11 cellular contexts compared by ENCODE assay signal in the genomic region with DNA sequence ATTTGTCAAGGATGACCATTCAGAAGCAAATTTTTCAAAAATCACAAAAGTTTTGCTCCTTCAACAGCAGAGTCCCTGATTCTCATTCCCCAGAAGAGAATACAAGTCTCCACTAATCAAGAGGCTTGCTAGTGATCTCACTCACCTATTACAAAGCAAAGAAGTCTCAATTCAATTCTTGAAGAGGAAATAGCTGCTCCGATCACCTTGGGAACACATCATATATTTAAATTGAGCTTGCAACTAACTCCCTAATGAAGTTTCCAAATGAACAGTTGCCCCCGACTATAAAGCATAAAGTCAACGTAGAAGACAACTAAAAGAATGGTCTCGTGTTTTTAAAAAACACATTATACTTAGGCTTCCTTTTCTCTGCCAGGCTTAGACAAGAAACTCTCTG. TPM values are rescaled to one million over a fixed set of nuclear protein-coding genes. Genes with fewer than 3 reads are reported as not detected.
DNase-seq lines count a peak whose midpoint lies in the region; ATAC-seq, FAIRE-seq and TF ChIP-seq lines count a peak whose summit lies in the region.
"Had no signal": no experiment of that assay in that cellular context is flagged by ENCODE, and none has a peak within 500 bp of the region (broad histone marks: within the 10 kb centered on the region; RNA-seq: fewer than 3 reads in every experiment).

No MANE protein-coding gene starts in this region.

- POLR2A ChIA-PET in HepG2 (lab: Yijun Ruan, JAX), result interaction anchor here (1.1 to 1.8 kb wide), 2 partner anchors 21 to 113 kb away, joined by 4 to 5 read pairs; no protein-coding TSS in a partner anchor

- TF ChIP-seq EP300 in HepG2 (IDR thresholded peaks at IDR 0.05; ENCODE audit: low read depth in 2 of 2, low read length in 2 of 2) (no peak), HepG2 (CRISPR knock-in tag; IDR thresholded peaks at IDR 0.05; ENCODE audit: borderline replicate concordance) (no peak), stomach (IDR thresholded peaks at IDR 0.05) (no peak)

- H3K36me3 ChIP-seq in brain microvascular endothelial cell (replicated peaks), result no peaks in the 10 kb centered on the region
- H3K36me3 ChIP-seq in HepG2 (replicated peaks in 1 of 2; ENCODE audit: control insufficient read depth in 1 of 2, insufficient read depth in 2 of 2, low read length in 2 of 2), result no peaks in the 10 kb centered on the region
- no peaks in the 10 kb centered on the region for H3K36me3 ChIP-seq in stomach

- H3K79me2 ChIP-seq in HepG2 (ENCODE audit: insufficient read depth, low read length), result peaks cover 61% of the 10 kb centered on the region

- no TSS peak for BruUV-seq in HepG2 (replicated peaks; lab: Mats Ljungman, UMichigan)

- in situ Hi-C loops in brain microvascular endothelial cell (cut with HindIII; ENCODE audit: low pct_ligation_motif_present, low sequenced_read_pairs), result loop anchor here (10.0 kb wide), 1 partner anchor 250 kb away; no protein-coding TSS in a partner anchor
- in situ Hi-C loops in HepG2 (cut with HindIII; ENCODE audit: extremely low pct_ligation_motif_present, low pct_unique_long_range_greater_than_20kb), result loop anchor here (10.0 kb wide), 1 partner anchor 110 kb away; no protein-coding TSS in a partner anchor

- H3K4me1 ChIP-seq in HepG2 (ENCODE audit: insufficient read depth, low read length) (peaks cover 62% of the 10 kb centered on the region), stomach (peaks cover 9 to 68% (median 40%) of the 10 kb centered on the region in 4 donors)

- no peak for TF ChIP-seq POLR2A in HepG2 (IDR thresholded peaks at IDR 0.05; ENCODE audit: insufficient read depth in 1 of 2, low read depth in 2 of 2, low read length in 2 of 2)
- no peak for TF ChIP-seq POLR2A in stomach (IDR thresholded peaks at IDR 0.05)

- TF ChIP-seq RAD21 in HepG2 (CRISPR knock-in tag; IDR thresholded peaks at IDR 0.05), result no peak

- H3K27me3 ChIP-seq in brain microvascular endothelial cell (replicated peaks), result no peaks in the 10 kb centered on the region
- H3K27me3 ChIP-seq in HepG2 (ENCODE audit: control insufficient read depth in 1 of 2, insufficient read depth in 2 of 2, low read length in 2 of 2), result no peaks in the 10 kb centered on the region; a peak in 1 of 5 replicates
- peaks cover 0 to 16% (median 3%) of the 10 kb centered on the region in 3 donors for H3K27me3 ChIP-seq in stomach

- no peak for FAIRE-seq in HepG2 (lab: Jason Lieb, UNC)
- FAIRE-seq: GM12878 had no signal

- intact Hi-C loops in HepG2 (cut with micrococcal nuclease; ENCODE audit: unreplicated experiment) (loop anchor here (5.0 kb wide), 4 partner anchors 38 to 257 kb away; no protein-coding TSS in a partner anchor), stomach (cut with DNase I; ENCODE audit: low total_unique reads) (no loop called here)

- DNase-seq in NCI-H2107 treated with DMSO at 0.1 percent for 48 hours (lab: John Stamatoyannopoulos, UW; ENCODE audit: unreplicated experiment) (peak; percentile 41), NCI-H2107 (lab: John Stamatoyannopoulos, UW) (no peak), brain microvascular endothelial cell (no peak), HepG2 (ENCODE audit: low spot score) (no peak), stomach (no peak), middle frontal gyrus (ENCODE audit: extremely low spot score, low spot score) (no peak), omental fat pad (ENCODE audit: low spot score) (no peak)
- DNase-seq: HFFc6 had no signal

- TF ChIP-seq CTCF in brain microvascular endothelial cell (IDR thresholded peaks at IDR 0.05; ENCODE audit: low read depth, low read length, missing control alignments) (no peak), HepG2 (CRISPR knock-in tag; IDR thresholded peaks at IDR 0.05) (no peak), stomach (IDR thresholded peaks at IDR 0.05) (no peak), omental fat pad (IDR thresholded peaks at IDR 0.05) (no peak)

- H3K27ac ChIP-seq in brain microvascular endothelial cell (no peak overlapping the region), HepG2 (ENCODE audit: extremely low read length, insufficient read depth, low read length) (no peak overlapping the region), stomach (peak overlapping the region in 4 of 5 donors; percentile 89 to 97 (median 93))

- H3K9me3 ChIP-seq in HepG2 (ENCODE audit: low read length) (no peaks in the 10 kb centered on the region), stomach (no peaks in the 10 kb centered on the region)

- peak overlapping the region; percentile 82 for H3K4me2 ChIP-seq in HepG2 (ENCODE audit: low read depth, low read length)

- no peak for ATAC-seq in HepG2
- no peak for ATAC-seq in GM18907 (IDR thresholded peaks at IDR 0.05; ENCODE audit: unreplicated experiment)
- ATAC-seq in omental fat pad (ENCODE audit: low FRiP score), result no peak
- ATAC-seq: esophagus mucosa, GM12878 had no signal

- 39% methylated on average over 4 of the region's 4 CpGs for WGBS in HepG2 (ENCODE audit: low lambda C conversion rate)
- WGBS in stomach, 5 donors, result 11 to 22% (median 17%) methylated on average over 4 of the region's 4 CpGs

- H3K9ac ChIP-seq in HepG2 (ENCODE audit: insufficient read depth, low read depth, low read length), result peak overlapping the region; percentile 87

- CTCF ChIA-PET in HepG2 (lab: Yijun Ruan, JAX; ENCODE audit: low intra/inter-chr PET ratio, low total read pairs), result no interaction called here

- H3K4me3 ChIP-seq in brain microvascular endothelial cell (ENCODE audit: low read depth, low read length) (peak overlapping the region; percentile 3), HepG2 (replicated peaks in 1 of 3; ENCODE audit: insufficient read depth in 1 of 3, low read depth in 2 of 3, low read length in 3 of 3) (peak overlapping the region; percentile 91 to 96 (median 93); a peak in 5 of 6 replicates), stomach (peak overlapping the region; percentile 69 to 92 (median 88))
- H3K4me3 ChIP-seq: GM12878 had no signal

- no peak overlapping the region for H2AFZ ChIP-seq in HepG2 (ENCODE audit: low read length)

- H4K20me1 ChIP-seq in HepG2 (ENCODE audit: insufficient read depth, low read length), result no peaks in the 10 kb centered on the region; the same call in none of the 2 replicates

TF ChIP-seq in HepG2, 621 proteins besides CTCF, POLR2A, EP300 and RAD21 (continues in another document):
- no peak for TF ChIP-seq ZNF766 (CRISPR knock-in tag; IDR thresholded peaks at IDR 0.05; ENCODE audit: borderline replicate concordance)
- no peak for TF ChIP-seq ZNF317 (CRISPR knock-in tag; IDR thresholded peaks at IDR 0.05)
- TF ChIP-seq ZNF33A (CRISPR knock-in tag; IDR thresholded peaks at IDR 0.05; ENCODE audit: borderline replicate concordance), result no peak
- TF ChIP-seq FOXK1 (CRISPR knock-in tag; IDR thresholded peaks at IDR 0.05; ENCODE audit: borderline replicate concordance, low read depth), result no peak
- no peak for TF ChIP-seq CHD4 (IDR thresholded peaks at IDR 0.05; ENCODE audit: borderline replicate concordance, low read length)
- no peak for TF ChIP-seq ZNF841 (CRISPR knock-in tag; IDR thresholded peaks at IDR 0.05; ENCODE audit: borderline replicate concordance)
- no peak for TF ChIP-seq THAP8 (CRISPR knock-in tag; IDR thresholded peaks at IDR 0.05; ENCODE audit: borderline replicate concordance)

RNA-seq across cellular contexts. Expression of gene LIFR, which starts 1.6 kb away (rescaled TPM):
- total RNA-seq in HepG2 (2016; rRNA removed; fragmentation: Illumina TruSeq; extraction: Trizol) (20.1 and 25.2 TPM in 2 replicates), stomach (100 to 1,000 TPM in 2 of 5 donors, 10 to 100 TPM in 3; 15.2 to 259 (median 86.2) TPM), omental fat pad (100 to 1,000 TPM in 3 of 4 donors, 10 to 100 TPM in 1; 95.9 to 388 (median 126) TPM)
- 58.4 and 67.4 TPM in 2 replicates for total RNA-seq in HepG2 (2016; cell fraction: cytosol; rRNA removed; fragmentation: Illumina TruSeq; extraction: Trizol; ENCODE audit: low read depth)
- total RNA-seq in HepG2 (2016; cell fraction: insoluble cytoplasmic fraction; rRNA removed; fragmentation: Illumina TruSeq; extraction: Trizol), result 20.0 and 23.0 TPM in 2 replicates
- 31.5 and 38.0 TPM in 2 replicates for total RNA-seq in HepG2 (2016; cell fraction: membrane; rRNA removed; fragmentation: Illumina TruSeq; extraction: Trizol)
- 39.8 and 44.4 TPM in 2 replicates for total RNA-seq in HepG2 (2016; cell fraction: nucleus; rRNA removed; fragmentation: Illumina TruSeq; extraction: Trizol)
- polyA plus RNA-seq in HepG2 (2011; rRNA removed) (5.0 and 6.3 TPM in 2 replicates), stomach (1 to 10 TPM; 6.2 to 7.7 (median 6.6) TPM)
- polyA plus RNA-seq in HepG2 (2011; cell fraction: cytosol; rRNA removed), result 1.9 and 3.2 TPM in 2 replicates
- polyA plus RNA-seq in HepG2 (2011; cell fraction: nucleus; rRNA removed), result 6.5 and 8.0 TPM in 2 replicates
- polyA plus RNA-seq in HepG2 (2012), result 7.6 and 12.3 TPM in 2 replicates
- polyA plus RNA-seq in HepG2 (2016; cell fraction: cytosol; fragmentation: Illumina TruSeq; extraction: Trizol; ENCODE audit: low read depth), result 0.20 and 0.28 TPM in 2 replicates
- polyA plus RNA-seq in HepG2 (2016; cell fraction: insoluble cytoplasmic fraction; fragmentation: Illumina TruSeq; extraction: Trizol; ENCODE audit: low read depth), result 6.5 and 7.1 TPM in 2 replicates
- polyA plus RNA-seq in HepG2 (2016; cell fraction: membrane; fragmentation: Illumina TruSeq; extraction: Trizol; ENCODE audit: low read depth), result 1.1 TPM in 2 replicates
- 19.2 and 20.0 TPM in 2 replicates for polyA plus RNA-seq in HepG2 (2016; cell fraction: nucleus; fragmentation: Illumina TruSeq; extraction: Trizol; ENCODE audit: insufficient read depth, low read depth)
- 15.0 and 54.2 TPM in 2 replicates for polyA minus RNA-seq in HepG2 (2011; rRNA and poly(A)+ RNA removed; ENCODE audit: low replicate concordance)
- polyA minus RNA-seq in HepG2 (2011; cell fraction: cytosol; rRNA and poly(A)+ RNA removed), result 17.8 and 19.0 TPM in 2 replicates
- 63.7 and 65.9 TPM in 2 replicates for polyA minus RNA-seq in HepG2 (2011; cell fraction: nucleus; rRNA and poly(A)+ RNA removed)
- polyA plus RNA-seq: GM12878 had no signal

Comparison
In these comparisons a context has a peak if more than half of its experiments do, and no peak if none do; other contexts are left out.
1. H3K27ac ChIP-seq: peak in stomach (4 of 5); none in brain microvascular endothelial cell (single experiment) and HepG2 (single experiment).
2. H3K4me3 ChIP-seq: peak in every context shown above with its lines; median percentile 93 in HepG2; 88 in stomach; 3 in brain microvascular endothelial cell.